Comparison of ENCODE assay signal across 8 cellular contexts in genomic region chr3:132660745-132661067, GRCh38. TPM values are rescaled to one million over a fixed set of nuclear protein-coding genes. Genes with fewer than 3 reads are reported as not detected.
DNase-seq lines count a peak whose midpoint lies in the region; ATAC-seq and TF ChIP-seq lines count a peak whose summit lies in the region.

No MANE protein-coding gene starts in this region.

- H3K4me1 ChIP-seq in hepatocyte (ENCODE audit: insufficient read depth) = peaks cover 23% of the 10 kb centered on the region

- H3K4me3 ChIP-seq in hepatocyte (peak overlapping the region; percentile 99), skin epidermis (peak overlapping the region; percentile 69 to 96 (median 85))

- H3K4me2 ChIP-seq in hepatocyte = peak overlapping the region; percentile 89

- no peaks in the 10 kb centered on the region for H4K20me1 ChIP-seq in hepatocyte (ENCODE audit: insufficient read depth, poor library complexity, severe bottlenecking)

- H3K9me3 ChIP-seq in hepatocyte (ENCODE audit: low read depth) = no peaks in the 10 kb centered on the region

- peaks cover 73% of the 10 kb centered on the region for H3K4me1 Mint-ChIP-seq in activated naive CD8-positive, alpha-beta T cell (ENCODE audit: low read depth)

- no peaks in the 10 kb centered on the region for H3K27me3 ChIP-seq in hepatocyte

- H3K27ac Mint-ChIP-seq in activated naive CD8-positive, alpha-beta T cell = peak overlapping the region; percentile 97

- H2AFZ ChIP-seq in hepatocyte = peak overlapping the region; percentile 90

- H3K9me3 Mint-ChIP-seq in activated naive CD8-positive, alpha-beta T cell (ENCODE audit: low read depth) = no peaks in the 10 kb centered on the region

- H3K27ac ChIP-seq in hepatocyte (peak overlapping the region; percentile 96), skin epidermis (peak overlapping the region; percentile 70 to 98 (median 94))

- WGBS in hepatocyte (ENCODE audit: low lambda C conversion rate, missing lambda C conversion rate) = 1% methylated on average over 11 of the region's 11 CpGs

- H3K36me3 ChIP-seq in hepatocyte (replicated peaks; ENCODE audit: insufficient read depth, low read depth) = no peaks in the 10 kb centered on the region

- H3K79me2 ChIP-seq in hepatocyte = peaks cover 73% of the 10 kb centered on the region

- peak; percentile 25 to 31 for ATAC-seq in activated CD4-positive, CD25-positive, alpha-beta regulatory T cell treated with anti-CD3 and anti-CD28 coated beads, Interleukin-2, amount 50 U/mL, for 24 hours
- ATAC-seq in HG03378 (IDR thresholded peaks at IDR 0.05; ENCODE audit: unreplicated experiment) = peak; percentile 22
- ATAC-seq in HG02678 (IDR thresholded peaks at IDR 0.05; ENCODE audit: unreplicated experiment) = no peak

- no peaks in the 10 kb centered on the region for H3K9me2 ChIP-seq in hepatocyte (replicated peaks; ENCODE audit: insufficient read depth)

- peak overlapping the region; percentile 97 for H3K4me3 Mint-ChIP-seq in activated naive CD8-positive, alpha-beta T cell

- no peak for DNase-seq in activated CD4-positive, CD25-positive, alpha-beta regulatory T cell treated with anti-CD3 and anti-CD28 coated beads, Interleukin-2, amount 50 U/mL, for 72 hours
- DNase-seq in hepatocyte (ENCODE audit: low spot score) = no peak
- no peak for DNase-seq in epidermal melanocyte (ENCODE audit: insufficient read length, low spot score)

- no peak for TF ChIP-seq CTCF in hepatocyte (IDR thresholded peaks at IDR 0.05; ENCODE audit: poor library complexity)

- H3K36me3 Mint-ChIP-seq in activated naive CD8-positive, alpha-beta T cell = no peaks in the 10 kb centered on the region

- H3K27me3 Mint-ChIP-seq in activated naive CD8-positive, alpha-beta T cell = no peaks in the 10 kb centered on the region

RNA-seq across cellular contexts. Expression of gene UBA5, which starts 0.6 kb away (rescaled TPM):
- 35.9 and 42.4 TPM in 2 replicates for total RNA-seq in hepatocyte
- 26.9 and 34.0 TPM in 2 replicates for polyA plus RNA-seq in hepatocyte

RNA-seq across cellular contexts. Expression of gene ACAD11, which starts 1.1 kb away (rescaled TPM):
- total RNA-seq in hepatocyte = 48.6 and 50.6 TPM in 2 replicates
- 20.3 and 24.9 TPM in 2 replicates for polyA plus RNA-seq in hepatocyte
